In the genomic region with DNA sequence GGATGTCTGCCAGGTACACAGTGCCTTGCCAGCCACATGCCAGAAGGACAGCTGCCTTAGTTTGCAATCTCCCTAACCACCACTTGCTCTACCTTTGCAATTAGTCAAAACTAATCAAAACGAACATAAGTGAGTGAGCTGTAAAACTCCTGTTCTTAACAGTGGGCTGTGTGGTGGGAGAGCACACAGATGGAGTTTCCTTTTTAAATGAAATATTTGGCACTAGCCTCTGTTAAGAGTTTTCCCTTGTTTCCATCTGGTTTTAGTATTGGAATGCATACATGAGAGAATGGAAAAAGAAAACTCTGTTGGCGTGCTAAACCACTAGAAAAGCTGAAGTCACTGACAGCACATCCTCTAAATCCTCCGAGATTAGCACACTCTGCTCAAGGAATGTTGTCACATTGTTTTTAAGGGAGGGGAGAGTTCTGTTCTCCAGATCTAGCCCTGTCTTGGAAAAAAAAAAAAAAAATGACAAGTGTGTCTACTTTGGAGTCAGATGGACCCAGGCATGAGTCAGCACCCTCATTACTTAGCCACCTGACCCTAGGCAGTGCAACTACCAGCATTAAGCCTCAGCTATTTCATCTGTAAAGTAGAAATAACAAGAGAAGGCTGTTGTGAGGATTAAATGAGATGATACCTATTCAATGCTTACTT, we compare ENCODE assay signal across 10 cellular contexts.
A peak's percentile ranks its signal among the peaks of the same experiment; 100 is the strongest.
DNase-seq lines count a peak whose midpoint lies in the region; ATAC-seq, FAIRE-seq and TF ChIP-seq lines count a peak whose summit lies in the region.
"Had no signal": no experiment of that assay in that cellular context is flagged by ENCODE, and none has a peak within 500 bp of the region (broad histone marks: within the 10 kb centered on the region; RNA-seq: fewer than 3 reads in every experiment).

No MANE protein-coding gene starts in this region.

- H2AK5ac ChIP-seq in mesenchymal stem cell (ENCODE audit: low read length, severe bottlenecking) = no peak overlapping the region

- H3K9me3 ChIP-seq in endothelial cell of umbilical vein (replicated peaks; ENCODE audit: control insufficient read depth, insufficient read depth, low read length) (no peaks in the 10 kb centered on the region), mesenchymal stem cell (ENCODE audit: control insufficient read depth, low read length) (no peaks in the 10 kb centered on the region)

- H2BK12ac ChIP-seq in mesenchymal stem cell (ENCODE audit: low read length in 2 of 2) = peak overlapping the region in 1 of 2 experiments; percentile 25

- FAIRE-seq in endothelial cell of umbilical vein (lab: Jason Lieb, UNC) (no peak), urothelium cell line (lab: Jason Lieb, UNC) (no peak)

- H3K18ac ChIP-seq in mesenchymal stem cell (ENCODE audit: low read depth in 1 of 2, low read length in 2 of 2) = peak overlapping the region; percentile 13 to 94

- H3K36me3 ChIP-seq in endothelial cell of umbilical vein (ENCODE audit: control insufficient read depth in 2 of 2, extremely low read depth in 1 of 2, insufficient read depth in 2 of 2, low read length in 2 of 2) (no peaks in the 10 kb centered on the region), mesenchymal stem cell (ENCODE audit: control insufficient read depth in 1 of 2, insufficient read depth in 2 of 2, low read depth in 1 of 2, low read length in 2 of 2) (no peaks in the 10 kb centered on the region)

- H4K20me1 ChIP-seq in endothelial cell of umbilical vein (replicated peaks; ENCODE audit: control insufficient read depth, extremely low read depth, insufficient read depth, low read length) = no peaks in the 10 kb centered on the region

- no peak overlapping the region for H2BK5ac ChIP-seq in mesenchymal stem cell (ENCODE audit: low read depth, low read length, poor library complexity, severe bottlenecking)

- dilution Hi-C loops in endothelial cell of umbilical vein (cut with MboI; ENCODE audit: extremely low pct_ligation_motif_present, low sequenced_read_pairs) = no loop called here

- no peak for TF ChIP-seq POLR2A in endothelial cell of umbilical vein (IDR thresholded peaks at IDR 0.05; ENCODE audit: low read depth, low read length)

- no peak overlapping the region for H3K4me3 ChIP-seq in endothelial cell of umbilical vein (replicated peaks in 1 of 3; ENCODE audit: insufficient read depth in 1 of 3, low read depth in 1 of 3, low read length in 3 of 3)
- peak overlapping the region in 1 of 2 experiments; percentile 34 for H3K4me3 ChIP-seq in mesenchymal stem cell (ENCODE audit: insufficient read depth in 1 of 2, low read depth in 1 of 2, low read length in 2 of 2)
- H3K4me3 ChIP-seq: skin epidermis had no signal

- H3K9ac ChIP-seq in endothelial cell of umbilical vein (replicated peaks; ENCODE audit: extremely low read depth, insufficient read depth, low read length) = no peak overlapping the region
- H3K9ac ChIP-seq in mesenchymal stem cell (ENCODE audit: low read length) = peak overlapping the region; percentile 69

- peak overlapping the region; percentile 38 for H2BK120ac ChIP-seq in mesenchymal stem cell (ENCODE audit: low read depth, low read length)

- H3K27ac ChIP-seq in endothelial cell of umbilical vein (ENCODE audit: insufficient read depth, low read depth, low read length) = no peak overlapping the region
- H3K27ac ChIP-seq in mesenchymal stem cell (ENCODE audit: low read length, poor library complexity, severe bottlenecking) = no peak overlapping the region
- H3K27ac ChIP-seq: 22Rv1 had no signal

- CTCF ChIA-PET in endothelial cell of umbilical vein (lab: Charles Lee) = no interaction called here

- ATAC-seq in HG02870 (IDR thresholded peaks at IDR 0.05; ENCODE audit: unreplicated experiment) = no peak

- TF ChIP-seq CTCF in endothelial cell of umbilical vein (IDR thresholded peaks at IDR 0.05; ENCODE audit: extremely low read depth in 1 of 2, insufficient read depth in 1 of 2, low read depth in 1 of 2, low read length in 2 of 2) = no peak

- H3K27me3 ChIP-seq in endothelial cell of umbilical vein (ENCODE audit: control insufficient read depth in 2 of 2, insufficient read depth in 2 of 2, low read length in 2 of 2) (peaks cover 0 to 2% of the 10 kb centered on the region in 2 experiments), mesenchymal stem cell (ENCODE audit: control insufficient read depth in 1 of 2, insufficient read depth in 1 of 2, low read length in 2 of 2) (no peaks in the 10 kb centered on the region)

- intact Hi-C loops in endothelial cell of umbilical vein (cut with micrococcal nuclease) = no loop called here

- no peak overlapping the region for H2BK15ac ChIP-seq in mesenchymal stem cell (ENCODE audit: low read depth, poor library complexity, severe bottlenecking)

- BruUV-seq in endothelial cell of umbilical vein (replicated peaks; lab: Mats Ljungman, UMichigan) = no TSS peak

- H3K23ac ChIP-seq in mesenchymal stem cell (ENCODE audit: low read length in 2 of 2) = no peak overlapping the region

- H3K79me2 ChIP-seq in endothelial cell of umbilical vein (ENCODE audit: control insufficient read depth, insufficient read depth, low read length) = no peaks in the 10 kb centered on the region

- H4K91ac ChIP-seq in mesenchymal stem cell (ENCODE audit: low read length) = peak overlapping the region; percentile 89

- H2AFZ ChIP-seq in endothelial cell of umbilical vein (ENCODE audit: low read depth, low read length) = no peak overlapping the region
- H2AFZ ChIP-seq in mesenchymal stem cell (ENCODE audit: low read depth, low read length) = no peak overlapping the region

- H4K8ac ChIP-seq in mesenchymal stem cell (ENCODE audit: low read length) = peak overlapping the region; percentile 66

- POLR2A ChIA-PET in endothelial cell of umbilical vein (lab: Charles Lee) = no interaction called here

- peak overlapping the region in 1 of 2 experiments; percentile 8 for H3K4ac ChIP-seq in mesenchymal stem cell (ENCODE audit: low read depth in 1 of 2, low read length in 2 of 2)

- no peak overlapping the region for H3K4me2 ChIP-seq in endothelial cell of umbilical vein (ENCODE audit: insufficient read depth, low read length)
- H3K4me2 ChIP-seq in mesenchymal stem cell (ENCODE audit: low read length, poor library complexity, severe bottlenecking) = no peak overlapping the region

- no peaks in the 10 kb centered on the region for H3K79me1 ChIP-seq in mesenchymal stem cell (replicated peaks; ENCODE audit: low read length, poor library complexity, severe bottlenecking)

- whole genome bisulfite sequencing in mesenchymal stem cell = no CpG with 5 or more reads among the region's 3 CpGs

- H3K4me1 ChIP-seq in endothelial cell of umbilical vein (ENCODE audit: control insufficient read depth, extremely low read depth, insufficient read depth, low read length) = no peaks in the 10 kb centered on the region
- H3K4me1 ChIP-seq in mesenchymal stem cell (ENCODE audit: control insufficient read depth, insufficient read depth, low read depth, low read length) = no peaks in the 10 kb centered on the region

- H3K9me1 ChIP-seq in endothelial cell of umbilical vein (replicated peaks; ENCODE audit: control insufficient read depth, extremely low read depth, insufficient read depth, low read length) = no peaks in the 10 kb centered on the region

- H3K14ac ChIP-seq in mesenchymal stem cell (ENCODE audit: low read length in 2 of 2) = no peak overlapping the region

- peak; percentile 40 for DNase-seq in DMS79 treated with DMSO at 0.1 percent for 48 hours (lab: John Stamatoyannopoulos, UW)
- no peak for DNase-seq in DMS79 (lab: John Stamatoyannopoulos, UW)
- peak; percentile 29 for DNase-seq in endothelial cell of umbilical vein (ENCODE audit: low read depth, low spot score)
- peak; percentile 97 for DNase-seq in mesenchymal stem cell
- DNase-seq in urothelium cell line (ENCODE audit: low spot score) = peak; percentile 71
- DNase-seq in stimulated activated CD4-positive, alpha-beta T cell treated with anti-CD3 and anti-CD28 coated beads, Interleukin-2, amount 100 ng/mL, for 24 hours = no peak
- DNase-seq in stimulated activated CD4-positive, alpha-beta T cell treated with anti-CD3 and anti-CD28 coated beads, Interleukin-4, amount 100 ng/mL, for 1 hour = no peak

TF ChIP-seq in endothelial cell of umbilical vein, 7 proteins besides CTCF, POLR2A, EP300 and RAD21:
- TF ChIP-seq GATA2 (IDR thresholded peaks at IDR 0.05; ENCODE audit: insufficient read depth, insufficient read length, low read depth, low read length) = no peak
- TF ChIP-seq EZH2 (IDR thresholded peaks at IDR 0.05; ENCODE audit: borderline replicate concordance, low read depth, low read length, severe bottlenecking) = no peak
- TF ChIP-seq, protein P1, sequence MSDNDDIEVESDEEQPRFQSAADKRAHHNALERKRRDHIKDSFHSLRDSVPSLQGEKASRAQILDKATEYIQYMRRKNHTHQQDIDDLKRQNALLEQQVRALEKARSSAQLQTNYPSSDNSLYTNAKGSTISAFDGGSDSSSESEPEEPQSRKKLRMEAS (IDR thresholded peaks at IDR 0.05; ENCODE audit: insufficient read depth, insufficient read length) = no peak
- no peak for TF ChIP-seq MYC (IDR thresholded peaks at IDR 0.05; ENCODE audit: low read depth, low read length)
- no peak for TF ChIP-seq FOS (IDR thresholded peaks at IDR 0.05; ENCODE audit: borderline replicate concordance, insufficient read depth, low read length)
- no peak for TF ChIP-seq POLR2AphosphoS5 (IDR thresholded peaks at IDR 0.05; ENCODE audit: insufficient read depth, low read depth, low read length)
- TF ChIP-seq JUN (IDR thresholded peaks at IDR 0.05; ENCODE audit: borderline replicate concordance, insufficient read depth, insufficient read length, low read depth) = no peak
TF ChIP-seq in endothelial cell of umbilical vein: peak in this region for 0.

Comparison
In these comparisons a context has a peak if more than half of its experiments do, and no peak if none do; other contexts are left out.
1. DNase-seq: peak in DMS79 treated with DMSO at 0.1 percent for 48 hours (single experiment), endothelial cell of umbilical vein (single experiment), mesenchymal stem cell (single experiment) and urothelium cell line (single experiment); none in DMS79 (single experiment), stimulated activated CD4-positive, alpha-beta T cell treated with anti-CD3 and anti-CD28 coated beads, Interleukin-2, amount 100 ng/mL, for 24 hours (0 of 2) and stimulated activated CD4-positive, alpha-beta T cell treated with anti-CD3 and anti-CD28 coated beads, Interleukin-4, amount 100 ng/mL, for 1 hour (single experiment).